Comparison of ENCODE assay signal across 1 cellular context in genomic region chr3:99413504-99413903, GRCh38.
TF ChIP-seq lines count a peak whose summit lies in the region.

No MANE protein-coding gene starts in this region.

TF ChIP-seq in HepG2, 621 proteins besides CTCF, POLR2A, EP300 and RAD21 (continued from another document):
- TF ChIP-seq, protein P1, sequence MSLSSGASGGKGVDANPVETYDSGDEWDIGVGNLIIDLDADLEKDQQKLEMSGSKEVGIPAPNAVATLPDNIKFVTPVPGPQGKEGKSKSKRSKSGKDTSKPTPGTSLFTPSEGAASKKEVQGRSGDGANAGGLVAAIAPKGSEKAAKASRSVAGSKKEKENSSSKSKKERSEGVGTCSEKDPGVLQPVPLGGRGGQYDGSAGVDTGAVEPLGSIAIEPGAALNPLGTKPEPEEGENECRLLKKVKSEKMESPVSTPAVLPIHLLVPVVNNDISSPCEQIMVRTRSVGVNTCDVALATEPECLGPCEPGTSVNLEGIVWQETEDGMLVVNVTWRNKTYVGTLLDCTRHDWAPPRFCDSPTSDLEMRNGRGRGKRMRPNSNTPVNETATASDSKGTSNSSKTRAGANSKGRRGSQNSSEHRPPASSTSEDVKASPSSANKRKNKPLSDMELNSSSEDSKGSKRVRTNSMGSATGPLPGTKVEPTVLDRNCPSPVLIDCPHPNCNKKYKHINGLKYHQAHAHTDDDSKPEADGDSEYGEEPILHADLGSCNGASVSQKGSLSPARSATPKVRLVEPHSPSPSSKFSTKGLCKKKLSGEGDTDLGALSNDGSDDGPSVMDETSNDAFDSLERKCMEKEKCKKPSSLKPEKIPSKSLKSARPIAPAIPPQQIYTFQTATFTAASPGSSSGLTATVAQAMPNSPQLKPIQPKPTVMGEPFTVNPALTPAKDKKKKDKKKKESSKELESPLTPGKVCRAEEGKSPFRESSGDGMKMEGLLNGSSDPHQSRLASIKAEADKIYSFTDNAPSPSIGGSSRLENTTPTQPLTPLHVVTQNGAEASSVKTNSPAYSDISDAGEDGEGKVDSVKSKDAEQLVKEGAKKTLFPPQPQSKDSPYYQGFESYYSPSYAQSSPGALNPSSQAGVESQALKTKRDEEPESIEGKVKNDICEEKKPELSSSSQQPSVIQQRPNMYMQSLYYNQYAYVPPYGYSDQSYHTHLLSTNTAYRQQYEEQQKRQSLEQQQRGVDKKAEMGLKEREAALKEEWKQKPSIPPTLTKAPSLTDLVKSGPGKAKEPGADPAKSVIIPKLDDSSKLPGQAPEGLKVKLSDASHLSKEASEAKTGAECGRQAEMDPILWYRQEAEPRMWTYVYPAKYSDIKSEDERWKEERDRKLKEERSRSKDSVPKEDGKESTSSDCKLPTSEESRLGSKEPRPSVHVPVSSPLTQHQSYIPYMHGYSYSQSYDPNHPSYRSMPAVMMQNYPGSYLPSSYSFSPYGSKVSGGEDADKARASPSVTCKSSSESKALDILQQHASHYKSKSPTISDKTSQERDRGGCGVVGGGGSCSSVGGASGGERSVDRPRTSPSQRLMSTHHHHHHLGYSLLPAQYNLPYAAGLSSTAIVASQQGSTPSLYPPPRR (CRISPR knock-in tag; IDR thresholded peaks at IDR 0.05; ENCODE audit: borderline replicate concordance), result no peak
- no peak for TF ChIP-seq PCBP2 (optimal IDR thresholded peaks at IDR 0.05; ENCODE audit: low read depth, low read length, poor library complexity, severe bottlenecking)
- TF ChIP-seq TGIF2 (CRISPR knock-in tag; IDR thresholded peaks at IDR 0.05), result no peak
- TF ChIP-seq ZNF446 (CRISPR knock-in tag; IDR thresholded peaks at IDR 0.05), result no peak
- TF ChIP-seq ZNF34 (CRISPR knock-in tag; IDR thresholded peaks at IDR 0.05; ENCODE audit: borderline replicate concordance), result no peak
- no peak for TF ChIP-seq PHB2 (IDR thresholded peaks at IDR 0.05; ENCODE audit: partially characterized antibody)
- no peak for TF ChIP-seq PCBP1 (IDR thresholded peaks at IDR 0.05; ENCODE audit: borderline replicate concordance, low read depth, low read length)
- TF ChIP-seq HOXA3 (CRISPR knock-in tag; IDR thresholded peaks at IDR 0.05), result no peak
- no peak for TF ChIP-seq ZNF598 (CRISPR knock-in tag; IDR thresholded peaks at IDR 0.05; ENCODE audit: borderline replicate concordance)
- TF ChIP-seq, protein P2, sequence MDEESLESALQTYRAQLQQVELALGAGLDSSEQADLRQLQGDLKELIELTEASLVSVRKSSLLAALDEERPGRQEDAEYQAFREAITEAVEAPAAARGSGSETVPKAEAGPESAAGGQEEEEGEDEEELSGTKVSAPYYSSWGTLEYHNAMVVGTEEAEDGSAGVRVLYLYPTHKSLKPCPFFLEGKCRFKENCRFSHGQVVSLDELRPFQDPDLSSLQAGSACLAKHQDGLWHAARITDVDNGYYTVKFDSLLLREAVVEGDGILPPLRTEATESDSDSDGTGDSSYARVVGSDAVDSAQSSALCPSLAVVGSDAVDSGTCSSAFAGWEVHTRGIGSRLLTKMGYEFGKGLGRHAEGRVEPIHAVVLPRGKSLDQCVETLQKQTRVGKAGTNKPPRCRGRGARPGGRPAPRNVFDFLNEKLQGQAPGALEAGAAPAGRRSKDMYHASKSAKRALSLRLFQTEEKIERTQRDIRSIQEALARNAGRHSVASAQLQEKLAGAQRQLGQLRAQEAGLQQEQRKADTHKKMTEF (CRISPR knock-in tag; IDR thresholded peaks at IDR 0.05), result no peak
- TF ChIP-seq, protein P3, sequence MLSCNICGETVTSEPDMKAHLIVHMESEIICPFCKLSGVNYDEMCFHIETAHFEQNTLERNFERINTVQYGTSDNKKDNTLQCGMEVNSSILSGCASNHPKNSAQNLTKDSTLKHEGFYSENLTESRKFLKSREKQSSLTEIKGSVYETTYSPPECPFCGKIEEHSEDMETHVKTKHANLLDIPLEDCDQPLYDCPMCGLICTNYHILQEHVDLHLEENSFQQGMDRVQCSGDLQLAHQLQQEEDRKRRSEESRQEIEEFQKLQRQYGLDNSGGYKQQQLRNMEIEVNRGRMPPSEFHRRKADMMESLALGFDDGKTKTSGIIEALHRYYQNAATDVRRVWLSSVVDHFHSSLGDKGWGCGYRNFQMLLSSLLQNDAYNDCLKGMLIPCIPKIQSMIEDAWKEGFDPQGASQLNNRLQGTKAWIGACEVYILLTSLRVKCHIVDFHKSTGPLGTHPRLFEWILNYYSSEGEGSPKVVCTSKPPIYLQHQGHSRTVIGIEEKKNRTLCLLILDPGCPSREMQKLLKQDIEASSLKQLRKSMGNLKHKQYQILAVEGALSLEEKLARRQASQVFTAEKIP (CRISPR knock-in tag; IDR thresholded peaks at IDR 0.05; ENCODE audit: borderline replicate concordance), result no peak
- TF ChIP-seq PRDM10 (CRISPR knock-in tag; IDR thresholded peaks at IDR 0.05; ENCODE audit: low read depth), result no peak
TF ChIP-seq in HepG2: peak in this region for 0.
